17 cellular contexts compared by ENCODE assay signal in genomic region chr3:9837701-9838582, GRCh38. TPM values are rescaled to one million over a fixed set of nuclear protein-coding genes. Genes with fewer than 3 reads are reported as not detected.
DNase-seq lines count a peak whose midpoint lies in the region; ATAC-seq, FAIRE-seq and TF ChIP-seq lines count a peak whose summit lies in the region.
"Had no signal": no experiment of that assay in that cellular context is flagged by ENCODE, and none has a peak within 500 bp of the region (broad histone marks: within the 10 kb centered on the region; RNA-seq: fewer than 3 reads in every experiment).

No MANE protein-coding gene starts in this region.

- H3K27me3 Mint-ChIP-seq in activated CD4-positive, alpha-beta memory T cell treated with anti-CD3 and anti-CD28 coated beads, Interleukin-2, amount 10 ng/mL, durations not matched to agents 7 days and 5 days: no peaks in the 10 kb centered on the region
- no peaks in the 10 kb centered on the region for H3K27me3 Mint-ChIP-seq in natural killer cell treated with Interleukin-12 subunit alpha and Interleukin-12 subunit beta and Interleukin-15 and Interleukin-18, amount 100 ng/mL, for 72 hours
- H3K27me3 Mint-ChIP-seq: IgD-negative memory B cell had no signal

- peaks cover 48% of the 10 kb centered on the region for H3K36me3 Mint-ChIP-seq in activated CD4-positive, alpha-beta memory T cell treated with anti-CD3 and anti-CD28 coated beads, Interleukin-2, amount 10 ng/mL, durations not matched to agents 7 days and 5 days (ENCODE audit: low read depth)
- peaks cover 5% of the 10 kb centered on the region for H3K36me3 Mint-ChIP-seq in natural killer cell treated with Interleukin-12 subunit alpha and Interleukin-12 subunit beta and Interleukin-15 and Interleukin-18, amount 100 ng/mL, for 72 hours
- H3K36me3 Mint-ChIP-seq: IgD-negative memory B cell had no signal

- no peak for TF ChIP-seq POLR2A in erythroblast (IDR thresholded peaks at IDR 0.05; ENCODE audit: low read length)

- no peak overlapping the region for H3K4me3 ChIP-seq in Jurkat, Clone E6-1 (ENCODE audit: low read length)

- TF ChIP-seq CTCF in D721Med (IDR thresholded peaks at IDR 0.05; ENCODE audit: insufficient read depth, missing control alignments): no peak

- no peak overlapping the region for H3K4me3 Mint-ChIP-seq in activated CD4-positive, alpha-beta memory T cell treated with anti-CD3 and anti-CD28 coated beads, Interleukin-2, amount 10 ng/mL, durations not matched to agents 7 days and 5 days
- no peak overlapping the region for H3K4me3 Mint-ChIP-seq in natural killer cell treated with Interleukin-12 subunit alpha and Interleukin-12 subunit beta and Interleukin-15 and Interleukin-18, amount 100 ng/mL, for 72 hours

- H3K4me1 Mint-ChIP-seq in activated CD4-positive, alpha-beta memory T cell treated with anti-CD3 and anti-CD28 coated beads, Interleukin-2, amount 10 ng/mL, durations not matched to agents 7 days and 5 days: peaks cover 11% of the 10 kb centered on the region
- peaks cover 10 to 13% of the 10 kb centered on the region in 2 donors for H3K4me1 Mint-ChIP-seq in natural killer cell treated with Interleukin-12 subunit alpha and Interleukin-12 subunit beta and Interleukin-15 and Interleukin-18, amount 100 ng/mL, for 72 hours (ENCODE audit: low read depth in 2 of 2)

- H3K9me3 Mint-ChIP-seq in activated CD4-positive, alpha-beta memory T cell treated with anti-CD3 and anti-CD28 coated beads, Interleukin-2, amount 10 ng/mL, durations not matched to agents 7 days and 5 days: no peaks in the 10 kb centered on the region
- H3K9me3 Mint-ChIP-seq in natural killer cell treated with Interleukin-12 subunit alpha and Interleukin-12 subunit beta and Interleukin-15 and Interleukin-18, amount 100 ng/mL, for 72 hours: no peaks in the 10 kb centered on the region
- H3K9me3 Mint-ChIP-seq: IgD-negative memory B cell had no signal

- CTCF ChIA-PET in activated CD4-positive, alpha-beta memory T cell treated with anti-CD3 and anti-CD28 coated beads, Interleukin-2, amount 10 ng/mL, durations not matched to agents 7 days and 5 days (lab: Charles Lee): interaction anchor here (0.6 to 3.0 kb wide), 3 partner anchors 11 to 1224 kb away, joined by 3 to 12 read pairs (median 3); no protein-coding TSS in a partner anchor

- POLR2A ChIA-PET in activated CD4-positive, alpha-beta memory T cell treated with anti-CD3 and anti-CD28 coated beads, Interleukin-2, amount 10 ng/mL, durations not matched to agents 7 days and 5 days (lab: Charles Lee): no interaction called here

- ATAC-seq in natural killer cell treated with Interleukin-12 subunit alpha and Interleukin-12 subunit beta and Interleukin-15 and Interleukin-18, amount 100 ng/mL, for 72 hours: no peak
- ATAC-seq: HCT116 had no signal

- peak overlapping the region; percentile 58 for H3K27ac Mint-ChIP-seq in activated CD4-positive, alpha-beta memory T cell treated with anti-CD3 and anti-CD28 coated beads, Interleukin-2, amount 10 ng/mL, durations not matched to agents 7 days and 5 days
- no peak overlapping the region for H3K27ac Mint-ChIP-seq in natural killer cell treated with Interleukin-12 subunit alpha and Interleukin-12 subunit beta and Interleukin-15 and Interleukin-18, amount 100 ng/mL, for 72 hours
- H3K27ac Mint-ChIP-seq: IgD-negative memory B cell had no signal

- DNase-seq in D721Med (ENCODE audit: insufficient read length, low spot score): peak; percentile 5
- DNase-seq in Jurkat, Clone E6-1 (ENCODE audit: low read depth, low spot score): peak; percentile 21
- DNase-seq in activated CD4-positive, alpha-beta memory T cell treated with anti-CD3 and anti-CD28 coated beads, Interleukin-2, amount 10 ng/mL, durations not matched to agents 7 days and 5 days: no peak
- peak; percentile 22 for DNase-seq in natural killer cell treated with Interleukin-12 subunit alpha and Interleukin-12 subunit beta and Interleukin-15 and Interleukin-18, amount 100 ng/mL, for 72 hours (ENCODE audit: low spot score)
- DNase-seq in erythroblast (lab: John Stamatoyannopoulos, UW): no peak
- no peak for DNase-seq in NCI-H2196 (lab: John Stamatoyannopoulos, UW; ENCODE audit: unreplicated experiment)
- no peak for DNase-seq in activated CD4-positive, CD25-positive, alpha-beta regulatory T cell (lab: John Stamatoyannopoulos, UW)
- DNase-seq: activated effector memory CD4-positive, alpha-beta T cell treated with anti-CD3 and anti-CD28 coated beads, Interleukin-2, amount 50 U/mL, for 16 hours; anterior cingulate cortex; NCI-H1436; occipital lobe; SHP77 treated with DMSO at 0.1 percent for 48 hours had no signal

- no peak for FAIRE-seq in D721Med (lab: Jason Lieb, UNC)
- FAIRE-seq: colon, islet of Langerhans had no signal

RNA-seq across cellular contexts. Expression of gene RPUSD3, which starts 5.9 kb away (rescaled TPM):
- polyA plus RNA-seq in Jurkat, Clone E6-1 (2012; ENCODE audit: insufficient read depth, insufficient read length): 93.9 TPM
- 10 to 100 TPM; 51.5 to 53.6 TPM for total RNA-seq in activated CD4-positive, alpha-beta memory T cell treated with anti-CD3 and anti-CD28 coated beads, Interleukin-2, amount 10 ng/mL, durations not matched to agents 7 days and 5 days
- total RNA-seq in natural killer cell treated with Interleukin-12 subunit alpha and Interleukin-12 subunit beta and Interleukin-15 and Interleukin-18, amount 100 ng/mL, for 72 hours: 10 to 100 TPM; 43.1 to 71.2 TPM

RNA-seq across cellular contexts. Expression of gene TTLL3, which starts 27.9 kb away (rescaled TPM):
- polyA plus RNA-seq in Jurkat, Clone E6-1 (2012; ENCODE audit: insufficient read depth, insufficient read length): 45.3 TPM
- total RNA-seq in activated CD4-positive, alpha-beta memory T cell treated with anti-CD3 and anti-CD28 coated beads, Interleukin-2, amount 10 ng/mL, durations not matched to agents 7 days and 5 days: 10 to 100 TPM; 50.8 to 59.0 TPM
- total RNA-seq in natural killer cell treated with Interleukin-12 subunit alpha and Interleukin-12 subunit beta and Interleukin-15 and Interleukin-18, amount 100 ng/mL, for 72 hours: 10 to 100 TPM; 50.0 to 91.3 TPM

RNA-seq across cellular contexts. Expression of gene CIDEC, which starts 42.1 kb away (rescaled TPM):
- polyA plus RNA-seq in Jurkat, Clone E6-1 (2012; ENCODE audit: insufficient read depth, insufficient read length): not detected
- total RNA-seq in activated CD4-positive, alpha-beta memory T cell treated with anti-CD3 and anti-CD28 coated beads, Interleukin-2, amount 10 ng/mL, durations not matched to agents 7 days and 5 days: not detected
- total RNA-seq in natural killer cell treated with Interleukin-12 subunit alpha and Interleukin-12 subunit beta and Interleukin-15 and Interleukin-18, amount 100 ng/mL, for 72 hours: not detected
- total RNA-seq: epithelial cell of proximal tubule, occipital lobe had no signal

RNA-seq across cellular contexts. Expression of gene ARPC4, which starts 45.1 kb away (rescaled TPM):
- 61.1 TPM for polyA plus RNA-seq in Jurkat, Clone E6-1 (2012; ENCODE audit: insufficient read depth, insufficient read length)
- total RNA-seq in activated CD4-positive, alpha-beta memory T cell treated with anti-CD3 and anti-CD28 coated beads, Interleukin-2, amount 10 ng/mL, durations not matched to agents 7 days and 5 days: 100 to 1,000 TPM; 255 to 266 TPM
- 100 to 1,000 TPM; 323 to 381 TPM for total RNA-seq in natural killer cell treated with Interleukin-12 subunit alpha and Interleukin-12 subunit beta and Interleukin-15 and Interleukin-18, amount 100 ng/mL, for 72 hours

RNA-seq across cellular contexts. Expression of gene TADA3, which starts 45.7 kb away (rescaled TPM):
- polyA plus RNA-seq in Jurkat, Clone E6-1 (2012; ENCODE audit: insufficient read depth, insufficient read length): 83.8 TPM
- 10 to 100 TPM; 88.1 to 88.3 TPM for total RNA-seq in activated CD4-positive, alpha-beta memory T cell treated with anti-CD3 and anti-CD28 coated beads, Interleukin-2, amount 10 ng/mL, durations not matched to agents 7 days and 5 days
- total RNA-seq in natural killer cell treated with Interleukin-12 subunit alpha and Interleukin-12 subunit beta and Interleukin-15 and Interleukin-18, amount 100 ng/mL, for 72 hours: 10 to 100 TPM; 58.3 to 65.6 TPM

Comparison
In these comparisons a context has a peak if more than half of its experiments do, and no peak if none do; other contexts are left out.
1. DNase-seq: peak in D721Med (single experiment), Jurkat, Clone E6-1 (single experiment) and natural killer cell treated with Interleukin-12 subunit alpha and Interleukin-12 subunit beta and Interleukin-15 and Interleukin-18, amount 100 ng/mL, for 72 hours (single experiment); none in activated CD4-positive, alpha-beta memory T cell treated with anti-CD3 and anti-CD28 coated beads, Interleukin-2, amount 10 ng/mL, durations not matched to agents 7 days and 5 days (single experiment), erythroblast (0 of 2), NCI-H2196 (single experiment) and activated CD4-positive, CD25-positive, alpha-beta regulatory T cell (0 of 4).